ENCODE assay signal across 7 cellular contexts in genomic region chr1:143504703-143505102, GRCh38.
DNase-seq lines count a peak whose midpoint lies in the region; ATAC-seq, FAIRE-seq and TF ChIP-seq lines count a peak whose summit lies in the region.
"Not testable (repeated sequence)": the region's sequence is repeated elsewhere in the genome, so short reads cannot be mapped to it uniquely, and the experiment has no call there.

No MANE protein-coding gene starts in this region.

- H3K4me2 ChIP-seq in GM12878 (ENCODE audit: control insufficient read depth, insufficient read depth); HepG2 (ENCODE audit: low read depth, low read length): not testable (repeated sequence)

- H2AFZ ChIP-seq in GM12878 (ENCODE audit: control insufficient read depth, low read depth, low read length); HepG2 (ENCODE audit: low read length): not testable (repeated sequence)

- not testable (repeated sequence) for TF ChIP-seq POLR2A in GM12878 (IDR thresholded peaks at IDR 0.05; ENCODE audit: low read depth, low read length); HepG2 (IDR thresholded peaks at IDR 0.05; ENCODE audit: insufficient read depth in 1 of 2, low read depth in 2 of 2, low read length in 2 of 2)

- H3K9ac ChIP-seq in GM12878 (ENCODE audit: control insufficient read depth, insufficient read depth, low read length); HepG2 (ENCODE audit: insufficient read depth, low read depth, low read length): not testable (repeated sequence)

- RAD21 ChIA-PET in GM12878 (lab: Charles Lee; ENCODE audit: unreplicated experiment): not testable (repeated sequence)

- H3K27me3 ChIP-seq in GM12878 (replicated peaks in 1 of 2; ENCODE audit: control insufficient read depth in 2 of 2, insufficient read depth in 2 of 2, low read length in 1 of 2); HepG2 (ENCODE audit: control insufficient read depth in 1 of 2, insufficient read depth in 2 of 2, low read length in 2 of 2): not testable (repeated sequence)

- TF ChIP-seq RAD21 in GM12878 (IDR thresholded peaks at IDR 0.05; ENCODE audit: insufficient read depth, low read depth, low read length); HepG2 (CRISPR knock-in tag; IDR thresholded peaks at IDR 0.05): not testable (repeated sequence)

- H3K9me3 Mint-ChIP-seq in activated CD4-positive, alpha-beta memory T cell treated with anti-CD3 and anti-CD28 coated beads for 36 hours: peaks cover 26% of the 10 kb centered on the region
- peaks cover 31 to 33% of the 10 kb centered on the region in 2 donors for H3K9me3 Mint-ChIP-seq in activated naive CD4-positive, alpha-beta T cell treated with anti-CD3 and anti-CD28 coated beads, Interleukin-2, amount 50 U/mL, for 72 hours
- H3K9me3 Mint-ChIP-seq in stimulated activated naive B cell treated with anti-CD40 and anti-IgM and Interleukin-4, amounts not matched to agents 10 μg/mL and 1 μg/mL and 100 μg/mL, for 72 hours: peaks cover 22 to 31% of the 10 kb centered on the region in 2 donors

- TF ChIP-seq CTCF in 22Rv1 (IDR thresholded peaks at IDR 0.05); HEK293 (tag by site-specific recombination; IDR thresholded peaks at IDR 0.05); GM12878 (IDR thresholded peaks at IDR 0.05 in 2 of 3, conservative IDR thresholded peaks at IDR 0.05 in 1 of 3; ENCODE audit: control insufficient read depth in 2 of 3, extremely low read depth in 1 of 3, insufficient read depth in 1 of 3, low read depth in 3 of 3, low read length in 3 of 3); HepG2 (CRISPR knock-in tag; IDR thresholded peaks at IDR 0.05): not testable (repeated sequence)

- H3K27ac ChIP-seq in 22Rv1: peak overlapping the region; percentile 83
- not testable (repeated sequence) for H3K27ac ChIP-seq in HEK293 (ENCODE audit: extremely low read depth, low read depth, low read length); GM12878 (ENCODE audit: control insufficient read depth, insufficient read depth); HepG2 (ENCODE audit: extremely low read length, insufficient read depth, low read length)

- not testable (repeated sequence) for DNase-seq in activated CD4-positive, alpha-beta memory T cell treated with anti-CD3 and anti-CD28 coated beads for 36 hours; activated naive CD4-positive, alpha-beta T cell treated with anti-CD3 and anti-CD28 coated beads, Interleukin-2, amount 50 U/mL, for 72 hours (ENCODE audit: low spot score in 2 of 2); GM12878 (ENCODE audit: low read depth, low spot score); HepG2 (ENCODE audit: low spot score); stimulated activated naive B cell treated with anti-CD40 and anti-IgM and Interleukin-4, amounts not matched to agents 10 μg/mL and 1 μg/mL and 100 μg/mL, for 72 hours

- not testable (repeated sequence) for H4K20me1 ChIP-seq in GM12878 (ENCODE audit: control insufficient read depth, insufficient read depth); HepG2 (ENCODE audit: insufficient read depth, low read length)

- not testable (repeated sequence) for H3K36me3 ChIP-seq in HEK293 (ENCODE audit: control insufficient read depth in 2 of 2, insufficient read depth in 1 of 2, low read length in 2 of 2); GM12878 (ENCODE audit: control insufficient read depth in 2 of 2, insufficient read depth in 2 of 2, low read length in 1 of 2); HepG2 (replicated peaks in 1 of 2; ENCODE audit: control insufficient read depth in 1 of 2, insufficient read depth in 2 of 2, low read length in 2 of 2)

- H3K4me1 Mint-ChIP-seq in activated CD4-positive, alpha-beta memory T cell treated with anti-CD3 and anti-CD28 coated beads for 36 hours (ENCODE audit: low read depth); stimulated activated naive B cell treated with anti-CD40 and anti-IgM and Interleukin-4, amounts not matched to agents 10 μg/mL and 1 μg/mL and 100 μg/mL, for 72 hours: not testable (repeated sequence)

- H3K27ac Mint-ChIP-seq in activated CD4-positive, alpha-beta memory T cell treated with anti-CD3 and anti-CD28 coated beads for 36 hours: peak overlapping the region; percentile 13
- peak overlapping the region; percentile 58 to 73 for H3K27ac Mint-ChIP-seq in activated naive CD4-positive, alpha-beta T cell treated with anti-CD3 and anti-CD28 coated beads, Interleukin-2, amount 50 U/mL, for 72 hours
- H3K27ac Mint-ChIP-seq in stimulated activated naive B cell treated with anti-CD40 and anti-IgM and Interleukin-4, amounts not matched to agents 10 μg/mL and 1 μg/mL and 100 μg/mL, for 72 hours: peak overlapping the region; percentile 72

- not testable (repeated sequence) for H3K4me3 ChIP-seq in HEK293 (ENCODE audit: low read depth, low read length); GM12878; HepG2 (replicated peaks in 1 of 3; ENCODE audit: insufficient read depth in 1 of 3, low read depth in 2 of 3, low read length in 3 of 3)

- POLR2A ChIA-PET in HEK293 (lab: Yijun Ruan, JAX); activated CD4-positive, alpha-beta memory T cell treated with anti-CD3 and anti-CD28 coated beads for 36 hours (lab: Charles Lee); GM12878 (lab: Charles Lee); HepG2 (lab: Yijun Ruan, JAX): not testable (repeated sequence)

- peaks cover 15% of the 10 kb centered on the region for H3K36me3 Mint-ChIP-seq in activated CD4-positive, alpha-beta memory T cell treated with anti-CD3 and anti-CD28 coated beads for 36 hours
- peaks cover 33 to 34% of the 10 kb centered on the region in 2 donors for H3K36me3 Mint-ChIP-seq in activated naive CD4-positive, alpha-beta T cell treated with anti-CD3 and anti-CD28 coated beads, Interleukin-2, amount 50 U/mL, for 72 hours
- peaks cover 19 to 30% of the 10 kb centered on the region in 2 donors for H3K36me3 Mint-ChIP-seq in stimulated activated naive B cell treated with anti-CD40 and anti-IgM and Interleukin-4, amounts not matched to agents 10 μg/mL and 1 μg/mL and 100 μg/mL, for 72 hours

- ATAC-seq in activated naive CD4-positive, alpha-beta T cell treated with anti-CD3 and anti-CD28 coated beads, Interleukin-2, amount 50 U/mL, for 72 hours; GM12878; HepG2; stimulated activated naive B cell treated with anti-CD40 and anti-IgM and Interleukin-4, amounts not matched to agents 10 μg/mL and 1 μg/mL and 100 μg/mL, for 72 hours (replicated peaks): not testable (repeated sequence)

- H3K79me2 ChIP-seq in GM12878 (ENCODE audit: control insufficient read depth, insufficient read depth, low read length); HepG2 (ENCODE audit: insufficient read depth, low read length): not testable (repeated sequence)

- not testable (repeated sequence) for H3K9me3 ChIP-seq in HEK293 (ENCODE audit: control insufficient read depth, insufficient read depth, low read depth, low read length); GM12878 (replicated peaks; ENCODE audit: control insufficient read depth, insufficient read depth, low read length); HepG2 (ENCODE audit: low read length)

- SMC1A ChIA-PET in GM12878 (lab: Charles Lee; ENCODE audit: uncharacterized antibody, unreplicated experiment): not testable (repeated sequence)

- in situ Hi-C loops in GM12878 (cut with MboI); HepG2 (cut with HindIII; ENCODE audit: extremely low pct_ligation_motif_present, low pct_unique_long_range_greater_than_20kb): not testable (repeated sequence)

- not testable (repeated sequence) for FAIRE-seq in GM12878 (lab: Jason Lieb, UNC); HepG2 (lab: Jason Lieb, UNC)

- TF ChIP-seq EP300 in GM12878 (IDR thresholded peaks at IDR 0.05; ENCODE audit: borderline replicate concordance in 1 of 2, control insufficient read depth in 1 of 2, low read depth in 2 of 2, low read length in 2 of 2); HepG2 (IDR thresholded peaks at IDR 0.05; ENCODE audit: low read depth in 2 of 2, low read length in 2 of 2); HepG2 (CRISPR knock-in tag; IDR thresholded peaks at IDR 0.05; ENCODE audit: borderline replicate concordance): not testable (repeated sequence)

- intact Hi-C loops in activated CD4-positive, alpha-beta memory T cell treated with anti-CD3 and anti-CD28 coated beads for 36 hours (cut with micrococcal nuclease); GM12878 (cut with micrococcal nuclease; ENCODE audit: unreplicated experiment); HepG2 (cut with micrococcal nuclease; ENCODE audit: unreplicated experiment): not testable (repeated sequence)

- H3K4me1 ChIP-seq in HEK293 (ENCODE audit: control insufficient read depth, insufficient read depth, low read length); GM12878 (ENCODE audit: control insufficient read depth, insufficient read depth, low read length); HepG2 (ENCODE audit: insufficient read depth, low read length): not testable (repeated sequence)

- BruUV-seq in GM12878 (replicated peaks; lab: Mats Ljungman, UMichigan); HepG2 (replicated peaks; lab: Mats Ljungman, UMichigan): not testable (repeated sequence)

- not testable (repeated sequence) for H3K4me3 Mint-ChIP-seq in activated CD4-positive, alpha-beta memory T cell treated with anti-CD3 and anti-CD28 coated beads for 36 hours; stimulated activated naive B cell treated with anti-CD40 and anti-IgM and Interleukin-4, amounts not matched to agents 10 μg/mL and 1 μg/mL and 100 μg/mL, for 72 hours

- H3K27me3 Mint-ChIP-seq in activated CD4-positive, alpha-beta memory T cell treated with anti-CD3 and anti-CD28 coated beads for 36 hours: peaks cover 20% of the 10 kb centered on the region
- peaks cover 21 to 26% of the 10 kb centered on the region in 2 donors for H3K27me3 Mint-ChIP-seq in stimulated activated naive B cell treated with anti-CD40 and anti-IgM and Interleukin-4, amounts not matched to agents 10 μg/mL and 1 μg/mL and 100 μg/mL, for 72 hours

- CTCF ChIA-PET in HEK293 (lab: Yijun Ruan, JAX); activated CD4-positive, alpha-beta memory T cell treated with anti-CD3 and anti-CD28 coated beads for 36 hours (lab: Charles Lee); GM12878 (lab: Yijun Ruan, JAX); HepG2 (lab: Yijun Ruan, JAX; ENCODE audit: low intra/inter-chr PET ratio, low total read pairs): not testable (repeated sequence)

Comparison
In these comparisons a context has a peak if more than half of its experiments do, and no peak if none do; other contexts are left out.
1. H3K27ac Mint-ChIP-seq: peak in every context shown above with its lines; median percentile 72 in stimulated activated naive B cell treated with anti-CD40 and anti-IgM and Interleukin-4, amounts not matched to agents 10 μg/mL and 1 μg/mL and 100 μg/mL, for 72 hours; 66 in activated naive CD4-positive, alpha-beta T cell treated with anti-CD3 and anti-CD28 coated beads, Interleukin-2, amount 50 U/mL, for 72 hours; 13 in activated CD4-positive, alpha-beta memory T cell treated with anti-CD3 and anti-CD28 coated beads for 36 hours.